ENCODE assay signal across 9 cellular contexts in the genomic region with DNA sequence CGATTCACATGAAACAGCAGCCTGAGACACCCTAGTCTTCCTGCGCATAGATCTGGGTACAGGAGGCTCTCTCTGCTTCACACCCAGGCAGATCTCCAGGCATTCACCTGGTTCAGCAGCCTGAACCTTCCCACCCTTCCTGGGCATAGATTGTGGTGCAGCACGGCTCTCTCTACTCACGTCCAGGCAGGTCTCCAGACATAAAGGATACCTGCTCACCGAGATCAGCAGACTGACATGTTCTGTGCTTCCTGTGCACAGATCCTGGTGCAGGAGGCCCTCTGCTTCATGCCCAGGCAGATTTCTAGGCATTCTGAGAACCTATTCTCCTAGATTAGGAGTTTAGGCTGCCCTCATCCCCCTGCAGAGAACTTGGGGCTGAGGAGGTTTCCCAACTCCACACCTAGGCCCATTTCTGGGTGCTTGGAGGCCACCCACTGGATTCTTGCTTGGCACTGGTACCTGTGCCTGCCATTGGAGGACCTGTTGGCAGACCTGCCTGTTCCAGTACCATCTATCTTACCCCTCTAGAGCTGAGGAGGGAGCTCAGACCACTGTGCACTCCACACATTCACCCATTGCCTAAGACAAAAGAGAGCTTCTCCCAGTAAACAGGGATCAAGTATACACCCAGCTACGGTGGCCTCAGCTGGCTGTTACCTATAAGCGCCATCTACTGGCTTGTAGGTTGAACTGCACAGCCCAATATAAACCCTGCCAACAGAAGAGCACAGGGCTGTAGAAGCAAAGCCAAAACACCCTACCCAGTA. TPM values are rescaled to one million over a fixed set of nuclear protein-coding genes. Genes with fewer than 3 reads are reported as not detected.
DNase-seq lines count a peak whose midpoint lies in the region; ATAC-seq and TF ChIP-seq lines count a peak whose summit lies in the region.
"Had no signal": no experiment of that assay in that cellular context is flagged by ENCODE, and none has a peak within 500 bp of the region (broad histone marks: within the 10 kb centered on the region; RNA-seq: fewer than 3 reads in every experiment).

No MANE protein-coding gene starts in this region.

- ATAC-seq in GM21619 (IDR thresholded peaks at IDR 0.05; ENCODE audit: unreplicated experiment): peak; percentile 94
- peak; percentile 61 for ATAC-seq in activated CD8-positive, alpha-beta T cell treated with anti-CD3 and anti-CD28 coated beads for 36 hours
- ATAC-seq in Right ventricle myocardium superior (ENCODE audit: poor library complexity): no peak

- H3K27ac ChIP-seq in spleen: no peak overlapping the region

- peak; percentile 66 for DNase-seq in activated CD4-positive, alpha-beta T cell treated with anti-CD3 and anti-CD28 coated beads, Interleukin-2, amount 10 ng/mL, durations not matched to agents 24 days and 14 days
- DNase-seq in activated CD4-positive, alpha-beta T cell treated with anti-CD3 and anti-CD28 coated beads, Interleukin-2, amount 50 U/mL, for 1 hour: no peak
- DNase-seq in HK-2 (ENCODE audit: unreplicated experiment): peak; percentile 47
- peak; percentile 16 for DNase-seq in activated CD8-positive, alpha-beta T cell treated with anti-CD3 and anti-CD28 coated beads for 36 hours
- peak; percentile 1 for DNase-seq in midbrain (lab: John Stamatoyannopoulos, UW)
- DNase-seq in spleen: no peak
- DNase-seq in Right ventricle myocardium superior: no peak

- H3K36me3 ChIP-seq in spleen: no peaks in the 10 kb centered on the region

- H3K9me3 Mint-ChIP-seq in activated CD4-positive, alpha-beta T cell treated with anti-CD3 and anti-CD28 coated beads, Interleukin-2, amount 10 ng/mL, durations not matched to agents 24 days and 14 days: no peaks in the 10 kb centered on the region
- peaks cover 18% of the 10 kb centered on the region for H3K9me3 Mint-ChIP-seq in activated CD8-positive, alpha-beta T cell treated with anti-CD3 and anti-CD28 coated beads for 36 hours
- H3K9me3 Mint-ChIP-seq: dendritic cell treated with granulocyte-macrophage colony-stimulating factor and Interleukin-4, amounts not matched to agents 40 ng/mL and 50 ng/mL, for 4 days had no signal

- H3K4me1 ChIP-seq in spleen: no peaks in the 10 kb centered on the region

- no peaks in the 10 kb centered on the region for H3K27me3 ChIP-seq in spleen (replicated peaks in 1 of 7)

- peaks cover 0 to 47% (median 31%) of the 10 kb centered on the region in 8 donors for H3K9me3 ChIP-seq in spleen

- no peak overlapping the region for H3K4me3 Mint-ChIP-seq in activated CD4-positive, alpha-beta T cell treated with anti-CD3 and anti-CD28 coated beads, Interleukin-2, amount 10 ng/mL, durations not matched to agents 24 days and 14 days
- no peak overlapping the region for H3K4me3 Mint-ChIP-seq in activated CD8-positive, alpha-beta T cell treated with anti-CD3 and anti-CD28 coated beads for 36 hours
- H3K4me3 Mint-ChIP-seq: dendritic cell treated with granulocyte-macrophage colony-stimulating factor and Interleukin-4, amounts not matched to agents 40 ng/mL and 50 ng/mL, for 4 days had no signal

- H3K27me3 Mint-ChIP-seq in activated CD4-positive, alpha-beta T cell treated with anti-CD3 and anti-CD28 coated beads, Interleukin-2, amount 10 ng/mL, durations not matched to agents 24 days and 14 days: no peaks in the 10 kb centered on the region
- no peaks in the 10 kb centered on the region for H3K27me3 Mint-ChIP-seq in activated CD8-positive, alpha-beta T cell treated with anti-CD3 and anti-CD28 coated beads for 36 hours
- H3K27me3 Mint-ChIP-seq: dendritic cell treated with granulocyte-macrophage colony-stimulating factor and Interleukin-4, amounts not matched to agents 40 ng/mL and 50 ng/mL, for 4 days had no signal

- TF ChIP-seq CTCF in activated CD8-positive, alpha-beta T cell treated with anti-CD3 and anti-CD28 coated beads for 36 hours (IDR thresholded peaks at IDR 0.05): peak; percentile 74
- TF ChIP-seq CTCF in spleen (IDR thresholded peaks at IDR 0.05 in 8 of 11, conservative IDR thresholded peaks at IDR 0.05 in 3 of 11): peak in 5 of 11 experiments; percentile 28 to 36 (median 31)

- POLR2A ChIA-PET in activated CD8-positive, alpha-beta T cell treated with anti-CD3 and anti-CD28 coated beads for 36 hours (lab: Charles Lee): no interaction called here

- CTCF ChIA-PET in activated CD8-positive, alpha-beta T cell treated with anti-CD3 and anti-CD28 coated beads for 36 hours (lab: Charles Lee): interaction anchor here (1.1 to 1.4 kb wide), 3 partner anchors 50 to 576 kb away, joined by 3 to 5 read pairs (median 4); no protein-coding TSS in a partner anchor

- no peak overlapping the region for H3K4me3 ChIP-seq in spleen

- H3K4me1 Mint-ChIP-seq in activated CD4-positive, alpha-beta T cell treated with anti-CD3 and anti-CD28 coated beads, Interleukin-2, amount 10 ng/mL, durations not matched to agents 24 days and 14 days: no peaks in the 10 kb centered on the region
- H3K4me1 Mint-ChIP-seq in activated CD8-positive, alpha-beta T cell treated with anti-CD3 and anti-CD28 coated beads for 36 hours (ENCODE audit: low read depth): no peaks in the 10 kb centered on the region

- H3K36me3 Mint-ChIP-seq in activated CD4-positive, alpha-beta T cell treated with anti-CD3 and anti-CD28 coated beads, Interleukin-2, amount 10 ng/mL, durations not matched to agents 24 days and 14 days (ENCODE audit: low read depth): no peaks in the 10 kb centered on the region
- no peaks in the 10 kb centered on the region for H3K36me3 Mint-ChIP-seq in activated CD8-positive, alpha-beta T cell treated with anti-CD3 and anti-CD28 coated beads for 36 hours (ENCODE audit: low read depth)

- intact Hi-C loops in activated CD4-positive, alpha-beta T cell treated with anti-CD3 and anti-CD28 coated beads, Interleukin-2, amount 10 ng/mL, durations not matched to agents 24 days and 14 days (cut with micrococcal nuclease): loop anchor here (1.0 kb wide), 1 partner anchor 576 kb away; no protein-coding TSS in a partner anchor
- intact Hi-C loops in activated CD8-positive, alpha-beta T cell treated with anti-CD3 and anti-CD28 coated beads for 36 hours (cut with micrococcal nuclease): loop anchor here (5.0 kb wide), 1 partner anchor 577 kb away; no protein-coding TSS in a partner anchor
- intact Hi-C loops in spleen (cut with DNase I; ENCODE audit: low total_unique reads) (no loop called here), Right ventricle myocardium superior (cut with DNase I) (no loop called here)

- TF ChIP-seq POLR2A in spleen (IDR thresholded peaks at IDR 0.05): no peak

- 54 to 67% (median 61%) methylated on average over 7 of the region's 7 CpGs for WGBS in spleen, 5 donors

- no peak overlapping the region for H3K27ac Mint-ChIP-seq in activated CD4-positive, alpha-beta T cell treated with anti-CD3 and anti-CD28 coated beads, Interleukin-2, amount 10 ng/mL, durations not matched to agents 24 days and 14 days
- no peak overlapping the region for H3K27ac Mint-ChIP-seq in activated CD8-positive, alpha-beta T cell treated with anti-CD3 and anti-CD28 coated beads for 36 hours
- H3K27ac Mint-ChIP-seq: dendritic cell treated with granulocyte-macrophage colony-stimulating factor and Interleukin-4, amounts not matched to agents 40 ng/mL and 50 ng/mL, for 4 days had no signal

RNA-seq across cellular contexts. Expression of a gene that starts 28.0 kb away (rescaled TPM):
- total RNA-seq in activated CD4-positive, alpha-beta T cell treated with anti-CD3 and anti-CD28 coated beads, Interleukin-2, amount 10 ng/mL, durations not matched to agents 24 days and 14 days: not detected in 2 replicates
- not detected for total RNA-seq in activated CD8-positive, alpha-beta T cell treated with anti-CD3 and anti-CD28 coated beads for 36 hours
- total RNA-seq in spleen (not detected), Right ventricle myocardium superior (not detected)
- not detected for polyA plus RNA-seq in spleen

Comparison
In these comparisons a context has a peak if more than half of its experiments do, and no peak if none do; other contexts are left out.
1. DNase-seq: peak in activated CD4-positive, alpha-beta T cell treated with anti-CD3 and anti-CD28 coated beads, Interleukin-2, amount 10 ng/mL, durations not matched to agents 24 days and 14 days (single experiment), HK-2 (single experiment), activated CD8-positive, alpha-beta T cell treated with anti-CD3 and anti-CD28 coated beads for 36 hours (single experiment) and midbrain (single experiment); none in activated CD4-positive, alpha-beta T cell treated with anti-CD3 and anti-CD28 coated beads, Interleukin-2, amount 50 U/mL, for 1 hour (single experiment), spleen (single experiment) and Right ventricle myocardium superior (single experiment).
2. intact Hi-C loops: an anchor here in activated CD4-positive, alpha-beta T cell treated with anti-CD3 and anti-CD28 coated beads, Interleukin-2, amount 10 ng/mL, durations not matched to agents 24 days and 14 days (1.0 kb wide) and activated CD8-positive, alpha-beta T cell treated with anti-CD3 and anti-CD28 coated beads for 36 hours (5.0 kb wide); none called in spleen and Right ventricle myocardium superior.